10 cellular contexts compared by ENCODE assay signal in genomic region chr22:39904024-39904423, GRCh38. TPM values are rescaled to one million over a fixed set of nuclear protein-coding genes. Genes with fewer than 3 reads are reported as not detected.
DNase-seq lines count a peak whose midpoint lies in the region; ATAC-seq and TF ChIP-seq lines count a peak whose summit lies in the region.
"Not testable (repeated sequence)": the region's sequence is repeated elsewhere in the genome, so short reads cannot be mapped to it uniquely, and the experiment has no call there.
"Had no signal": no experiment of that assay in that cellular context is flagged by ENCODE, and none has a peak within 500 bp of the region (broad histone marks: within the 10 kb centered on the region; RNA-seq: fewer than 3 reads in every experiment).

No MANE protein-coding gene starts in this region.

- peaks cover 51% of the 10 kb centered on the region for H3K4me1 Mint-ChIP-seq in CD4-positive, alpha-beta T cell (ENCODE audit: low read depth)
- peaks cover 28% of the 10 kb centered on the region for H3K4me1 Mint-ChIP-seq in activated CD4-positive, alpha-beta memory T cell treated with anti-CD3 and anti-CD28 coated beads for 36 hours (ENCODE audit: low read depth)
- peaks cover 75% of the 10 kb centered on the region for H3K4me1 Mint-ChIP-seq in activated T-helper 1 cell treated with anti-CD3 and anti-CD28 coated beads, Interleukin-12 subunit alpha, Interleukin-12 subunit beta, Interleukin-2, Interleukin-4 antibody, amounts not matched to agents 30 ng/mL and 10 ng/mL and 1 ng/mL, durations not matched to agents 14 hours and 24 hours and 36 hours (ENCODE audit: low read depth)
- peaks cover 46% of the 10 kb centered on the region for H3K4me1 Mint-ChIP-seq in activated naive CD8-positive, alpha-beta T cell treated with anti-CD3 and anti-CD28 coated beads for 36 hours
- H3K4me1 Mint-ChIP-seq in immature natural killer cell, result peaks cover 85 to 95% of the 10 kb centered on the region in 2 donors

- intact Hi-C loops in CD4-positive, alpha-beta T cell (cut with DNase I, micrococcal nuclease), result loop anchor here in 1 of 2 experiments (5.0 kb wide), 1 partner anchor 372 kb away; the partner anchor contains the start of gene RPS19BP1
- intact Hi-C loops in activated CD4-positive, alpha-beta memory T cell treated with anti-CD3 and anti-CD28 coated beads for 36 hours (cut with micrococcal nuclease), result loop anchor here (5.0 to 10.0 kb wide), 3 partner anchors 33 to 589 kb away; partner anchors contain the start of gene RPL3
- intact Hi-C loops in activated T-helper 1 cell treated with anti-CD3 and anti-CD28 coated beads, Interleukin-12 subunit alpha, Interleukin-12 subunit beta, Interleukin-2, Interleukin-4 antibody, amounts not matched to agents 30 ng/mL and 10 ng/mL and 1 ng/mL, durations not matched to agents 14 hours and 24 hours and 36 hours (cut with micrococcal nuclease), result loop anchor here (10.0 kb wide), 1 partner anchor 731 kb away; the partner anchor contains the start of gene MRTFA
- intact Hi-C loops in spleen (cut with DNase I; ENCODE audit: low total_unique reads), result not testable (repeated sequence)

- TF ChIP-seq POLR2A in Peyer's patch (IDR thresholded peaks at IDR 0.05); spleen (IDR thresholded peaks at IDR 0.05): not testable (repeated sequence)

- CTCF ChIA-PET in CD4-positive, alpha-beta T cell (lab: Charles Lee), result interaction anchor here (0.6 to 1.6 kb wide), 2 partner anchors 34 to 131 kb away, joined by 3 read pairs; no protein-coding TSS in a partner anchor
- CTCF ChIA-PET in activated CD4-positive, alpha-beta memory T cell treated with anti-CD3 and anti-CD28 coated beads for 36 hours (lab: Charles Lee), result interaction anchor here (2.1 kb wide), 1 partner anchor 121 kb away, joined by 10 read pairs; no protein-coding TSS in a partner anchor

- not testable (repeated sequence) for ATAC-seq in CD4-positive, alpha-beta T cell (ENCODE audit: poor library complexity)

- H3K4me1 ChIP-seq in Peyer's patch, result not testable (repeated sequence)
- peaks cover 18 to 55% (median 22%) of the 10 kb centered on the region in 6 donors for H3K4me1 ChIP-seq in spleen

- peak overlapping the region in 3 of 4 donors; percentile 2 to 24 (median 4) for H3K4me3 ChIP-seq in Peyer's patch
- H3K4me3 ChIP-seq in spleen, result peak overlapping the region in 5 of 8 donors; percentile 2 to 63 (median 37)

- POLR2A ChIA-PET in CD4-positive, alpha-beta T cell (lab: Charles Lee), result interaction anchor here (1.0 to 17.2 kb wide), 4 partner anchors 13 to 47 kb away, joined by 3 to 393 read pairs (median 27); no protein-coding TSS in a partner anchor
- POLR2A ChIA-PET in activated CD4-positive, alpha-beta memory T cell treated with anti-CD3 and anti-CD28 coated beads for 36 hours (lab: Charles Lee), result interaction anchor here (1.6 to 16.5 kb wide), 5 partner anchors 10 to 31 kb away, joined by 4 to 219 read pairs (median 7); no protein-coding TSS in a partner anchor

- peak overlapping the region; percentile 80 for H3K27ac ChIP-seq in CD4-positive, alpha-beta T cell (ENCODE audit: low read depth, low read length)
- H3K27ac ChIP-seq in Peyer's patch (peak overlapping the region; percentile 45 to 64 (median 57)), spleen (peak overlapping the region in 7 of 8 donors; percentile 16 to 84 (median 80))

- not testable (repeated sequence) for H3K27ac Mint-ChIP-seq in CD4-positive, alpha-beta T cell
- H3K27ac Mint-ChIP-seq in activated CD4-positive, alpha-beta memory T cell treated with anti-CD3 and anti-CD28 coated beads for 36 hours, result peak overlapping the region; percentile 93
- H3K27ac Mint-ChIP-seq in activated T-helper 1 cell treated with anti-CD3 and anti-CD28 coated beads, Interleukin-12 subunit alpha, Interleukin-12 subunit beta, Interleukin-2, Interleukin-4 antibody, amounts not matched to agents 30 ng/mL and 10 ng/mL and 1 ng/mL, durations not matched to agents 14 hours and 24 hours and 36 hours, result peak overlapping the region; percentile 96
- H3K27ac Mint-ChIP-seq in activated naive CD8-positive, alpha-beta T cell treated with anti-CD3 and anti-CD28 coated beads for 36 hours, result peak overlapping the region; percentile 98
- peak overlapping the region in 5 of 6 donors; percentile 40 to 91 (median 54) for H3K27ac Mint-ChIP-seq in immature natural killer cell

- not testable (repeated sequence) for H3K9me3 ChIP-seq in CD4-positive, alpha-beta T cell (ENCODE audit: control insufficient read depth, low read length); Peyer's patch; spleen

- not testable (repeated sequence) for TF ChIP-seq CTCF in CD4-positive, alpha-beta T cell (IDR thresholded peaks at IDR 0.05); Peyer's patch (IDR thresholded peaks at IDR 0.05); spleen (IDR thresholded peaks at IDR 0.05 in 8 of 11, conservative IDR thresholded peaks at IDR 0.05 in 3 of 11)

- H3K9me3 Mint-ChIP-seq in CD4-positive, alpha-beta T cell; activated CD4-positive, alpha-beta memory T cell treated with anti-CD3 and anti-CD28 coated beads for 36 hours; activated T-helper 1 cell treated with anti-CD3 and anti-CD28 coated beads, Interleukin-12 subunit alpha, Interleukin-12 subunit beta, Interleukin-2, Interleukin-4 antibody, amounts not matched to agents 30 ng/mL and 10 ng/mL and 1 ng/mL, durations not matched to agents 14 hours and 24 hours and 36 hours; activated naive CD8-positive, alpha-beta T cell treated with anti-CD3 and anti-CD28 coated beads for 36 hours; immature natural killer cell: not testable (repeated sequence)

- DNase-seq in CD4-positive, alpha-beta T cell; Peyer's patch; activated CD4-positive, alpha-beta memory T cell treated with anti-CD3 and anti-CD28 coated beads for 36 hours; activated T-helper 1 cell treated with anti-CD3 and anti-CD28 coated beads, Interleukin-12 subunit alpha, Interleukin-12 subunit beta, Interleukin-2, Interleukin-4 antibody, amounts not matched to agents 30 ng/mL and 10 ng/mL and 1 ng/mL, durations not matched to agents 14 hours and 24 hours and 36 hours (ENCODE audit: low spot score); activated naive CD8-positive, alpha-beta T cell treated with anti-CD3 and anti-CD28 coated beads for 36 hours; immature natural killer cell; spleen: not testable (repeated sequence)

- 75 to 86% (median 79%) methylated on average over 10 of the region's 10 CpGs for WGBS in spleen, 5 donors

- not testable (repeated sequence) for H3K27me3 ChIP-seq in CD4-positive, alpha-beta T cell (ENCODE audit: control insufficient read depth, insufficient read depth, low read length); Peyer's patch; spleen (replicated peaks in 1 of 7)

- H3K4me3 Mint-ChIP-seq in CD4-positive, alpha-beta T cell, result peak overlapping the region; percentile 97
- H3K4me3 Mint-ChIP-seq in activated CD4-positive, alpha-beta memory T cell treated with anti-CD3 and anti-CD28 coated beads for 36 hours, result peak overlapping the region; percentile 83
- peak overlapping the region; percentile 92 for H3K4me3 Mint-ChIP-seq in activated T-helper 1 cell treated with anti-CD3 and anti-CD28 coated beads, Interleukin-12 subunit alpha, Interleukin-12 subunit beta, Interleukin-2, Interleukin-4 antibody, amounts not matched to agents 30 ng/mL and 10 ng/mL and 1 ng/mL, durations not matched to agents 14 hours and 24 hours and 36 hours
- peak overlapping the region; percentile 88 for H3K4me3 Mint-ChIP-seq in activated naive CD8-positive, alpha-beta T cell treated with anti-CD3 and anti-CD28 coated beads for 36 hours
- H3K4me3 Mint-ChIP-seq in immature natural killer cell, result peak overlapping the region; percentile 29 to 98 (median 71)

- H3K36me3 Mint-ChIP-seq in CD4-positive, alpha-beta T cell (ENCODE audit: low read depth), result peaks cover 60% of the 10 kb centered on the region
- peaks cover 11% of the 10 kb centered on the region for H3K36me3 Mint-ChIP-seq in activated CD4-positive, alpha-beta memory T cell treated with anti-CD3 and anti-CD28 coated beads for 36 hours
- H3K36me3 Mint-ChIP-seq in activated T-helper 1 cell treated with anti-CD3 and anti-CD28 coated beads, Interleukin-12 subunit alpha, Interleukin-12 subunit beta, Interleukin-2, Interleukin-4 antibody, amounts not matched to agents 30 ng/mL and 10 ng/mL and 1 ng/mL, durations not matched to agents 14 hours and 24 hours and 36 hours (ENCODE audit: low read depth); immature natural killer cell: not testable (repeated sequence)
- peaks cover 23% of the 10 kb centered on the region for H3K36me3 Mint-ChIP-seq in activated naive CD8-positive, alpha-beta T cell treated with anti-CD3 and anti-CD28 coated beads for 36 hours

- not testable (repeated sequence) for H3K36me3 ChIP-seq in Peyer's patch, spleen

- H3K27me3 Mint-ChIP-seq in CD4-positive, alpha-beta T cell; activated CD4-positive, alpha-beta memory T cell treated with anti-CD3 and anti-CD28 coated beads for 36 hours; activated T-helper 1 cell treated with anti-CD3 and anti-CD28 coated beads, Interleukin-12 subunit alpha, Interleukin-12 subunit beta, Interleukin-2, Interleukin-4 antibody, amounts not matched to agents 30 ng/mL and 10 ng/mL and 1 ng/mL, durations not matched to agents 14 hours and 24 hours and 36 hours (ENCODE audit: insufficient read depth); activated naive CD8-positive, alpha-beta T cell treated with anti-CD3 and anti-CD28 coated beads for 36 hours; immature natural killer cell (ENCODE audit: low read depth in 3 of 3): not testable (repeated sequence)

RNA-seq across cellular contexts. Expression of gene GRAP2, which starts 3.1 kb away (rescaled TPM):
- 10 to 100 TPM; 65.3 to 75.6 TPM for total RNA-seq in CD4-positive, alpha-beta T cell
- 10 to 100 TPM in 1 of 4 donors, 1 to 10 TPM in 3; 5.8 to 92.4 (median 6.1) TPM for total RNA-seq in Peyer's patch
- total RNA-seq in activated CD4-positive, alpha-beta memory T cell treated with anti-CD3 and anti-CD28 coated beads for 36 hours, result 10 to 100 TPM; 37.7 to 38.1 TPM
- total RNA-seq in activated T-helper 1 cell treated with anti-CD3 and anti-CD28 coated beads, Interleukin-12 subunit alpha, Interleukin-12 subunit beta, Interleukin-2, Interleukin-4 antibody, amounts not matched to agents 30 ng/mL and 10 ng/mL and 1 ng/mL, durations not matched to agents 14 hours and 24 hours and 36 hours, result 30.5 and 31.3 TPM in 2 replicates
- 10 to 100 TPM; 65.2 to 65.5 TPM for total RNA-seq in activated naive CD8-positive, alpha-beta T cell treated with anti-CD3 and anti-CD28 coated beads for 36 hours
- 10 to 100 TPM; 41.7 to 67.5 (median 46.0) TPM for polyA plus RNA-seq in immature natural killer cell
- total RNA-seq in spleen, result 10 to 100 TPM; 24.3 to 40.3 (median 33.2) TPM
- polyA plus RNA-seq in spleen, result 1 to 10 TPM; 3.1 to 8.7 (median 7.6) TPM
- total RNA-seq: A172 had no signal

RNA-seq across cellular contexts. Expression of gene ENTHD1, which starts 10.5 kb away (rescaled TPM):
- total RNA-seq in CD4-positive, alpha-beta T cell, result under 1 TPM in 1 of 2 experiments, not detected in 1; 0.47 TPM
- total RNA-seq in Peyer's patch, result not detected
- under 1 TPM; 0.41 to 0.95 TPM for total RNA-seq in activated CD4-positive, alpha-beta memory T cell treated with anti-CD3 and anti-CD28 coated beads for 36 hours
- total RNA-seq in activated T-helper 1 cell treated with anti-CD3 and anti-CD28 coated beads, Interleukin-12 subunit alpha, Interleukin-12 subunit beta, Interleukin-2, Interleukin-4 antibody, amounts not matched to agents 30 ng/mL and 10 ng/mL and 1 ng/mL, durations not matched to agents 14 hours and 24 hours and 36 hours, result 0.08 and 0.20 TPM in 2 replicates
- total RNA-seq in activated naive CD8-positive, alpha-beta T cell treated with anti-CD3 and anti-CD28 coated beads for 36 hours, result under 1 TPM; 0.20 to 0.39 TPM
- not detected for polyA plus RNA-seq in immature natural killer cell
- total RNA-seq in spleen, result under 1 TPM in 2 of 7 donors, not detected in 5; 0.27 to 0.59 TPM
- polyA plus RNA-seq in spleen, result under 1 TPM; 0.09 to 0.14 (median 0.10) TPM
- total RNA-seq: A172, HT1080, RPMI7951 had no signal

RNA-seq across cellular contexts. Expression of gene TMA7B, which starts 56.2 kb away (rescaled TPM):
- 1 to 10 TPM; 5.7 to 6.5 TPM for total RNA-seq in CD4-positive, alpha-beta T cell
- total RNA-seq in Peyer's patch, result not detected
- total RNA-seq in activated CD4-positive, alpha-beta memory T cell treated with anti-CD3 and anti-CD28 coated beads for 36 hours, result 1 to 10 TPM in 1 of 2 experiments, under 1 TPM in 1; 0.86 to 1.1 TPM
- total RNA-seq in activated T-helper 1 cell treated with anti-CD3 and anti-CD28 coated beads, Interleukin-12 subunit alpha, Interleukin-12 subunit beta, Interleukin-2, Interleukin-4 antibody, amounts not matched to agents 30 ng/mL and 10 ng/mL and 1 ng/mL, durations not matched to agents 14 hours and 24 hours and 36 hours, result 1.3 and 1.7 TPM in 2 replicates
- total RNA-seq in activated naive CD8-positive, alpha-beta T cell treated with anti-CD3 and anti-CD28 coated beads for 36 hours, result 1 to 10 TPM; 1.0 to 1.3 TPM
- polyA plus RNA-seq in immature natural killer cell, result 1 to 10 TPM in 2 of 3 donors, not detected in 1; 1.4 to 2.1 TPM
- 1 to 10 TPM; 1.5 to 4.2 (median 2.7) TPM for total RNA-seq in spleen
- under 1 TPM; 0.29 to 0.45 (median 0.35) TPM for polyA plus RNA-seq in spleen
- total RNA-seq: A172, HT1080 had no signal
